In the genomic region with DNA sequence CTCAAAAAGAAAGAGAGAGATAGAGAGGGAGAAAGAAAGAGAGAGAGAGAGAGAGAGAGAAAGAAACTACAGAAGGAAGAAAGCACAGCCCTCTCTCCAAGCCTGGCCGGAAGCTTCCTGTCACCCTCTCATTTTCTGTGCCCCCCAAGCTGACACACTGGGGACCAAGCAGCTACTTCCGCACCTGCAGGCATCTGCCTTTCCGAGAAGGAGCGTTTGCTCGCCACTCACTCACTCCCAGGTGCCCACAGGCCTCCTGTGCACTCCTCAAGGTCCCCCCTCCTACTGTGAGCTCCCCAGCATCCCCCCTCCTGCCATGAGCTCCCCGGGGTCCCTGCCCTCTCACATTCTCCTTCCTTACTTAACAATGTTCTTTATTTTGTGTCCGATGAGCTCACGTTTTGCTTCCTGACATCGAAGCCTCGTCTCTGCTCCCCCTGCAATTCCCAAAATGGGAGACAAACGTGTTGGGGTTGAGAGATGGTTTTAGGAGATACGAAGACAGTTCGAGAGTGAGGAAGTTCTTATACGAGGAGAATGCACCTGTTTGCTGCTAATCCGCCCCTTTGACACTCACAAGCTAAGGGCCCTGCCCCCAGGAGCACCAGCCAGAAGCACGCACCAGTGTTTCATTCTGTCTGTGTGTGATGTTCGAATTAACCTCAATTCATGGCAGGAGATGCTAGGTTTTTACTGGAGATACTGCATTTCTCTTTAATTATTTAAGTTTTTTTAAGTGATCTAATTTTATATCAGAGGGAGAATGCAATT, we compare ENCODE assay signal across 16 cellular contexts.
DNase-seq lines count a peak whose midpoint lies in the region; ATAC-seq and TF ChIP-seq lines count a peak whose summit lies in the region.
"Had no signal": no experiment of that assay in that cellular context is flagged by ENCODE, and none has a peak within 500 bp of the region (broad histone marks: within the 10 kb centered on the region; RNA-seq: fewer than 3 reads in every experiment).

No MANE protein-coding gene starts in this region.

- H3K9me3 Mint-ChIP-seq in activated naive CD8-positive, alpha-beta T cell (ENCODE audit: low read depth) = no peaks in the 10 kb centered on the region
- H3K9me3 Mint-ChIP-seq in activated naive CD8-positive, alpha-beta T cell treated with anti-CD3 and anti-CD28 coated beads, Interleukin-2, amount 50 U/mL, for 24 hours = no peaks in the 10 kb centered on the region
- no peaks in the 10 kb centered on the region for H3K9me3 Mint-ChIP-seq in activated naive CD8-positive, alpha-beta T cell treated with anti-CD3 and anti-CD28 coated beads for 36 hours
- H3K9me3 Mint-ChIP-seq in neural progenitor cell = no peaks in the 10 kb centered on the region

- CTCF ChIA-PET in HEK293 (lab: Yijun Ruan, JAX) = interaction anchor here (1.1 kb wide), 1 partner anchor 8 kb away, joined by 3 read pairs; no protein-coding TSS in a partner anchor

- no peak overlapping the region for H4K8ac ChIP-seq in neuronal stem cell (ENCODE audit: low read depth, low read length)

- H2BK120ac ChIP-seq in neuronal stem cell (ENCODE audit: low read depth, low read length) = no peak overlapping the region

- H3K27ac ChIP-seq in HEK293 (ENCODE audit: extremely low read depth, low read depth, low read length) (no peak overlapping the region), neuronal stem cell (replicated peaks; ENCODE audit: low read length) (no peak overlapping the region), neural progenitor cell (no peak overlapping the region)
- H3K27ac ChIP-seq: C4-2B, PC-9 had no signal

- H2AK5ac ChIP-seq in neuronal stem cell (ENCODE audit: low read depth, low read length) = peak overlapping the region; percentile 35

- ATAC-seq in activated naive CD8-positive, alpha-beta T cell treated with anti-CD3 and anti-CD28 coated beads, Interleukin-2, amount 50 U/mL, for 24 hours = no peak
- no peak for ATAC-seq in GM21529 (IDR thresholded peaks at IDR 0.05; ENCODE audit: unreplicated experiment)
- ATAC-seq: HCT116, K562 had no signal

- H3K9me3 ChIP-seq in HEK293 (ENCODE audit: control insufficient read depth, insufficient read depth, low read depth, low read length) (no peaks in the 10 kb centered on the region), neuronal stem cell (replicated peaks in 1 of 2; ENCODE audit: control insufficient read depth in 2 of 2, insufficient read depth in 1 of 2, low read depth in 1 of 2, low read length in 2 of 2) (no peaks in the 10 kb centered on the region), neural progenitor cell (ENCODE audit: low read depth) (no peaks in the 10 kb centered on the region)

- peak overlapping the region; percentile 65 for H2BK12ac ChIP-seq in neuronal stem cell (ENCODE audit: low read length)

- no peak overlapping the region for H2BK15ac ChIP-seq in neuronal stem cell (ENCODE audit: low read length)

- H3K4me3 ChIP-seq in HEK293 (ENCODE audit: low read depth, low read length) = no peak overlapping the region
- no peak overlapping the region for H3K4me3 ChIP-seq in neuronal stem cell (ENCODE audit: low read length in 2 of 2)
- H3K4me3 ChIP-seq in neural progenitor cell = no peak overlapping the region
- H3K4me3 ChIP-seq: K562, PC-9 had no signal

- H3K79me2 ChIP-seq in neural progenitor cell (ENCODE audit: low read depth) = no peaks in the 10 kb centered on the region

- H3K4me1 ChIP-seq in HEK293 (ENCODE audit: control insufficient read depth, insufficient read depth, low read length) (no peaks in the 10 kb centered on the region), neuronal stem cell (ENCODE audit: control insufficient read depth in 2 of 2, insufficient read depth in 1 of 2, low read depth in 1 of 2, low read length in 2 of 2) (peaks cover 0 to 34% of the 10 kb centered on the region in 2 donors), neural progenitor cell (peaks cover 38% of the 10 kb centered on the region)

- H3K4me3 Mint-ChIP-seq in activated naive CD8-positive, alpha-beta T cell = peak overlapping the region; percentile 69
- H3K4me3 Mint-ChIP-seq in activated naive CD8-positive, alpha-beta T cell treated with anti-CD3 and anti-CD28 coated beads, Interleukin-2, amount 50 U/mL, for 24 hours = no peak overlapping the region
- H3K4me3 Mint-ChIP-seq in activated naive CD8-positive, alpha-beta T cell treated with anti-CD3 and anti-CD28 coated beads for 36 hours = peak overlapping the region; percentile 35
- no peak overlapping the region for H3K4me3 Mint-ChIP-seq in neural progenitor cell

- H3K27me3 ChIP-seq in neuronal stem cell (ENCODE audit: control insufficient read depth in 3 of 3, insufficient read depth in 3 of 3, low read depth in 1 of 3, low read length in 3 of 3) = peaks cover 0 to 35% (median 7%) of the 10 kb centered on the region in 3 experiments
- peaks cover 15% of the 10 kb centered on the region for H3K27me3 ChIP-seq in neural progenitor cell

- H4K91ac ChIP-seq in neuronal stem cell (ENCODE audit: low read depth, low read length, poor library complexity) = no peak overlapping the region

- H2AFZ ChIP-seq in neuronal stem cell (ENCODE audit: low read length) (no peak overlapping the region), neural progenitor cell (replicated peaks) (no peak overlapping the region)
- H2AFZ ChIP-seq: PC-9 had no signal

- H3K4me2 ChIP-seq in neuronal stem cell (ENCODE audit: insufficient read depth, low read length, poor library complexity, severe bottlenecking) (no peak overlapping the region), neural progenitor cell (no peak overlapping the region)
- H3K4me2 ChIP-seq: PC-9 had no signal

- H3K36me3 Mint-ChIP-seq in activated naive CD8-positive, alpha-beta T cell = no peaks in the 10 kb centered on the region
- no peaks in the 10 kb centered on the region for H3K36me3 Mint-ChIP-seq in activated naive CD8-positive, alpha-beta T cell treated with anti-CD3 and anti-CD28 coated beads, Interleukin-2, amount 50 U/mL, for 24 hours (ENCODE audit: low read depth)
- H3K36me3 Mint-ChIP-seq in activated naive CD8-positive, alpha-beta T cell treated with anti-CD3 and anti-CD28 coated beads for 36 hours = no peaks in the 10 kb centered on the region
- H3K36me3 Mint-ChIP-seq in neural progenitor cell = no peaks in the 10 kb centered on the region

- H3K27ac Mint-ChIP-seq in activated naive CD8-positive, alpha-beta T cell = peak overlapping the region; percentile 34
- no peak overlapping the region for H3K27ac Mint-ChIP-seq in activated naive CD8-positive, alpha-beta T cell treated with anti-CD3 and anti-CD28 coated beads, Interleukin-2, amount 50 U/mL, for 24 hours
- H3K27ac Mint-ChIP-seq in activated naive CD8-positive, alpha-beta T cell treated with anti-CD3 and anti-CD28 coated beads for 36 hours = peak overlapping the region; percentile 72
- H3K27ac Mint-ChIP-seq in neural progenitor cell = no peak overlapping the region

- H3F3A ChIP-seq in neural progenitor cell (ENCODE audit: low read depth) = peaks cover 26% of the 10 kb centered on the region

- H3K9ac ChIP-seq in neuronal stem cell (ENCODE audit: low read depth, low read length, poor library complexity) (no peak overlapping the region), neural progenitor cell (no peak overlapping the region)

- H3K14ac ChIP-seq in neuronal stem cell (ENCODE audit: low read length) = no peak overlapping the region

- peaks cover 4% of the 10 kb centered on the region for H3K79me1 ChIP-seq in neuronal stem cell (ENCODE audit: low read depth, low read length)

- POLR2A ChIA-PET in HEK293 (lab: Yijun Ruan, JAX) = no interaction called here

- H3K36me3 ChIP-seq in HEK293 (ENCODE audit: control insufficient read depth in 2 of 2, insufficient read depth in 1 of 2, low read length in 2 of 2) (no peaks in the 10 kb centered on the region), neuronal stem cell (replicated peaks in 1 of 2; ENCODE audit: control insufficient read depth in 2 of 2, insufficient read depth in 2 of 2, low read length in 2 of 2) (no peaks in the 10 kb centered on the region), neural progenitor cell (no peaks in the 10 kb centered on the region)

- no peak for DNase-seq in activated naive CD8-positive, alpha-beta T cell treated with anti-CD3 and anti-CD28 coated beads, Interleukin-2, amount 50 U/mL, for 24 hours
- DNase-seq in activated naive CD8-positive, alpha-beta T cell treated with anti-CD3 and anti-CD28 coated beads for 36 hours = no peak
- DNase-seq in neuronal stem cell (ENCODE audit: low spot score) = no peak
- no peak for DNase-seq in neural progenitor cell (ENCODE audit: low spot score)
- DNase-seq in NCI-H526 treated with DMSO at 0.1 percent for 48 hours (lab: John Stamatoyannopoulos, UW) = no peak
- DNase-seq: NCI-H1436, NCI-H2029 treated with DMSO at 0.1 percent for 48 hours, NCI-H510A, NCI-H82, PC-9 had no signal

- no peak overlapping the region for H3K4ac ChIP-seq in neuronal stem cell (ENCODE audit: low read length)

- no peak overlapping the region for H3K23ac ChIP-seq in neuronal stem cell (ENCODE audit: low read depth, low read length, poor library complexity)

- H4K20me1 ChIP-seq in neural progenitor cell (ENCODE audit: low read depth) = no peaks in the 10 kb centered on the region

- no peak for TF ChIP-seq CTCF in HEK293 (tag by site-specific recombination; IDR thresholded peaks at IDR 0.05)
- TF ChIP-seq CTCF in neural progenitor cell (IDR thresholded peaks at IDR 0.05) = no peak

- H3K27me3 Mint-ChIP-seq in activated naive CD8-positive, alpha-beta T cell = no peaks in the 10 kb centered on the region
- H3K27me3 Mint-ChIP-seq in activated naive CD8-positive, alpha-beta T cell treated with anti-CD3 and anti-CD28 coated beads, Interleukin-2, amount 50 U/mL, for 24 hours = peaks cover 11% of the 10 kb centered on the region
- H3K27me3 Mint-ChIP-seq in activated naive CD8-positive, alpha-beta T cell treated with anti-CD3 and anti-CD28 coated beads for 36 hours = peaks cover 3% of the 10 kb centered on the region
- peaks cover 2% of the 10 kb centered on the region for H3K27me3 Mint-ChIP-seq in neural progenitor cell (ENCODE audit: insufficient read depth, low read depth)

- peak overlapping the region; percentile 79 for H3K18ac ChIP-seq in neuronal stem cell (ENCODE audit: low read length)

- H3K4me1 Mint-ChIP-seq in activated naive CD8-positive, alpha-beta T cell (ENCODE audit: low read depth) = peaks cover 17% of the 10 kb centered on the region
- H3K4me1 Mint-ChIP-seq in activated naive CD8-positive, alpha-beta T cell treated with anti-CD3 and anti-CD28 coated beads, Interleukin-2, amount 50 U/mL, for 24 hours = peaks cover 15% of the 10 kb centered on the region
- peaks cover 14% of the 10 kb centered on the region for H3K4me1 Mint-ChIP-seq in activated naive CD8-positive, alpha-beta T cell treated with anti-CD3 and anti-CD28 coated beads for 36 hours
- H3K4me1 Mint-ChIP-seq in neural progenitor cell = peaks cover 19% of the 10 kb centered on the region

- H2BK5ac ChIP-seq in neuronal stem cell (ENCODE audit: low read length) = no peak overlapping the region

- no CpG with 5 or more reads among the region's 17 CpGs for WGBS in neuronal stem cell (ENCODE audit: extremely low coverage in 2 of 2, insufficient read length in 2 of 2, insufficient replicate concordance in 1 of 2), 2 donors

TF ChIP-seq in HEK293, 187 proteins besides CTCF, POLR2A, EP300 and RAD21 (continues in another document):
- TF ChIP-seq MEIS1 (CRISPR knock-in tag; IDR thresholded peaks at IDR 0.05; ENCODE audit: borderline replicate concordance) (no peak), ZNF48 (tag by site-specific recombination; IDR thresholded peaks at IDR 0.05) (no peak)

Comparison
In these comparisons a context has a peak if more than half of its experiments do, and no peak if none do; other contexts are left out.
1. H3K27ac Mint-ChIP-seq: peak in activated naive CD8-positive, alpha-beta T cell (single experiment) and activated naive CD8-positive, alpha-beta T cell treated with anti-CD3 and anti-CD28 coated beads for 36 hours (single experiment); none in activated naive CD8-positive, alpha-beta T cell treated with anti-CD3 and anti-CD28 coated beads, Interleukin-2, amount 50 U/mL, for 24 hours (single experiment) and neural progenitor cell (single experiment).
2. H3K4me3 Mint-ChIP-seq: peak in activated naive CD8-positive, alpha-beta T cell (single experiment) and activated naive CD8-positive, alpha-beta T cell treated with anti-CD3 and anti-CD28 coated beads for 36 hours (single experiment); none in activated naive CD8-positive, alpha-beta T cell treated with anti-CD3 and anti-CD28 coated beads, Interleukin-2, amount 50 U/mL, for 24 hours (single experiment) and neural progenitor cell (single experiment).